ENCODE assay signal across 1 cellular context in the genomic region with DNA sequence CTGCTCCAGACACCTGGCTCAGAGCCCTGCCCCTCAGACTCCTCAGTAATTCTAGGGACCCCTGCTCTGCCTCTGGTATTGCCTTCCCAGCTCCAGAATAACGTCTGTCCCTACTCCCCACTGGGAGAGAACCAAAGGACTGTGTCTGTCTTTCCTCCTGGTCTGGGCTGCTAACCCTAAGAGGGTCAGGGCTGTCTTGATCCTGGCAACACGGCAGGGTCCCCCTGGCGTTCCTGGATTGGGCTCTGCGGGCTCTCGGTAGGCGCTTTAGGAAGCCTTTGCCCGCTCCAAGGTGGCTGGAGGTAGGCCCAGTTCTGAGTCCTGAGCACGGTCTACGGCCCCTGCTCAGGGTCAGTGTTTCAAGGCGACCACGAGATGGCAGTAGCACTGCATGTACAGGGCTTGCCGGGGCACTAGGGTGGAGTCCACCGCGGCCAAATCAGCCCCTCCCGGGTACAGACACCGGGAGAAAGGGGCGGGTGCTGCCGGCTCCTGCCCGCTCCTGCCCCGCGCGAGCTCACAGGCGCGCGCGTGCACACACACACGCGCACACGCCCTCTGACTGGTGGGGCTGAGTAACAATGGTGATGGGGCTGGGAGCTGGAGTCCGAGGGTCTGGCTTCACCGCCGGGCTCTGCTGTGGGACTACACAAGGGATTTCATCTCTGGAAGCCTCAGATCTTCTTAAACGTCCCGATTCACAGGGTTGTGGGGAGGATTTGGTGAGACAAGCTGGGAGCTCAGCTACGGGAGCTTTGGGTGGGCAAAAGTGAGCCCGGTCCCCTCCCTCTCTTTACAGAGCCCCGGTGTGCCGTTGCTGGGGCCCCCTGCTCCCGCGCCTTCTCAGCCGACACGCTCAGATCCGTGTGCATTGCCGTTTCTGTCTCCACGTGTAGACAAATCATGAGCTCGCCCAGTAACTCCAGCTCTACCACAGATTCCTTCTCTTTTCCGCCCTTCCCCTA.
TF ChIP-seq lines count a peak whose summit lies in the region.

No MANE protein-coding gene starts in this region.

TF ChIP-seq in HepG2, 621 proteins besides CTCF, POLR2A, EP300 and RAD21 (continued from another document and continues in another):
- TF ChIP-seq PCBP1 (IDR thresholded peaks at IDR 0.05; ENCODE audit: borderline replicate concordance, low read depth, low read length) (no peak), ZNF557 (CRISPR knock-in tag; IDR thresholded peaks at IDR 0.05) (peak; percentile 52; the same call in 1 of the 2 replicates), SCMH1 (CRISPR knock-in tag; IDR thresholded peaks at IDR 0.05; ENCODE audit: borderline replicate concordance) (no peak), MEIS2 (CRISPR knock-in tag; IDR thresholded peaks at IDR 0.05) (no peak), ZZZ3 (CRISPR knock-in tag; IDR thresholded peaks at IDR 0.05; ENCODE audit: borderline replicate concordance) (0 out of 2 replicates have a peak, but pooled peaks have one; percentile 46), ZNF17 (CRISPR knock-in tag; IDR thresholded peaks at IDR 0.05) (no peak), ZC3H4 (CRISPR knock-in tag; IDR thresholded peaks at IDR 0.05; ENCODE audit: borderline replicate concordance) (no peak), ZBTB1 (CRISPR knock-in tag; IDR thresholded peaks at IDR 0.05; ENCODE audit: borderline replicate concordance) (no peak), TCF7L2 (IDR thresholded peaks at IDR 0.05; ENCODE audit: low read depth, low read length) (no peak), SIN3A (IDR thresholded peaks at IDR 0.05; ENCODE audit: borderline replicate concordance, low read depth, low read length) (peak; percentile 53; the same call in 1 of the 2 replicates), ZNF773 (CRISPR knock-in tag; IDR thresholded peaks at IDR 0.05; ENCODE audit: borderline replicate concordance) (peak; percentile 11; the same call in 1 of the 2 replicates), ZNF562 (CRISPR knock-in tag; IDR thresholded peaks at IDR 0.05; ENCODE audit: borderline replicate concordance) (no peak), ZNF124 (CRISPR knock-in tag; IDR thresholded peaks at IDR 0.05) (no peak), KLF9 (CRISPR knock-in tag; IDR thresholded peaks at IDR 0.05; ENCODE audit: low read depth) (peak; percentile 50; the same call in 1 of the 2 replicates), ZNF713 (CRISPR knock-in tag; IDR thresholded peaks at IDR 0.05) (no peak), SAP130 (CRISPR knock-in tag; IDR thresholded peaks at IDR 0.05; ENCODE audit: low read depth) (peak; percentile 75), SALL2 (CRISPR knock-in tag; IDR thresholded peaks at IDR 0.05) (peak; percentile 37; the same call in 1 of the 2 replicates), RXRB (CRISPR knock-in tag; IDR thresholded peaks at IDR 0.05; ENCODE audit: borderline replicate concordance) (peak; percentile 64; the same call in 1 of the 2 replicates), HHEX (CRISPR knock-in tag; IDR thresholded peaks at IDR 0.05) (no peak), NAIF1 (CRISPR knock-in tag; IDR thresholded peaks at IDR 0.05; ENCODE audit: borderline replicate concordance) (no peak), IKZF1 (IDR thresholded peaks at IDR 0.05) (no peak), ZNF121 (CRISPR knock-in tag; IDR thresholded peaks at IDR 0.05) (no peak), ZNF460 (CRISPR knock-in tag; IDR thresholded peaks at IDR 0.05; ENCODE audit: borderline replicate concordance) (no peak), RORA (CRISPR knock-in tag; IDR thresholded peaks at IDR 0.05) (no peak), HOXA3 (CRISPR knock-in tag; IDR thresholded peaks at IDR 0.05) (peak; percentile 72), ZNF615 (CRISPR knock-in tag; IDR thresholded peaks at IDR 0.05; ENCODE audit: borderline replicate concordance) (no peak), TMF1 (CRISPR knock-in tag; IDR thresholded peaks at IDR 0.05; ENCODE audit: low read depth) (no peak), AKAP8 (CRISPR knock-in tag; IDR thresholded peaks at IDR 0.05) (peak; percentile 76; the same call in 1 of the 2 replicates)
- TF ChIP-seq, protein P1, sequence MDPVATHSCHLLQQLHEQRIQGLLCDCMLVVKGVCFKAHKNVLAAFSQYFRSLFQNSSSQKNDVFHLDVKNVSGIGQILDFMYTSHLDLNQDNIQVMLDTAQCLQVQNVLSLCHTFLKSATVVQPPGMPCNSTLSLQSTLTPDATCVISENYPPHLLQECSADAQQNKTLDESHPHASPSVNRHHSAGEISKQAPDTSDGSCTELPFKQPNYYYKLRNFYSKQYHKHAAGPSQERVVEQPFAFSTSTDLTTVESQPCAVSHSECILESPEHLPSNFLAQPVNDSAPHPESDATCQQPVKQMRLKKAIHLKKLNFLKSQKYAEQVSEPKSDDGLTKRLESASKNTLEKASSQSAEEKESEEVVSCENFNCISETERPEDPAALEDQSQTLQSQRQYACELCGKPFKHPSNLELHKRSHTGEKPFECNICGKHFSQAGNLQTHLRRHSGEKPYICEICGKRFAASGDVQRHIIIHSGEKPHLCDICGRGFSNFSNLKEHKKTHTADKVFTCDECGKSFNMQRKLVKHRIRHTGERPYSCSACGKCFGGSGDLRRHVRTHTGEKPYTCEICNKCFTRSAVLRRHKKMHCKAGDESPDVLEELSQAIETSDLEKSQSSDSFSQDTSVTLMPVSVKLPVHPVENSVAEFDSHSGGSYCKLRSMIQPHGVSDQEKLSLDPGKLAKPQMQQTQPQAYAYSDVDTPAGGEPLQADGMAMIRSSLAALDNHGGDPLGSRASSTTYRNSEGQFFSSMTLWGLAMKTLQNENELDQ (CRISPR knock-in tag; IDR thresholded peaks at IDR 0.05; ENCODE audit: borderline replicate concordance) = peak; percentile 78; the same call in 1 of the 2 replicates
- TF ChIP-seq, protein P2, sequence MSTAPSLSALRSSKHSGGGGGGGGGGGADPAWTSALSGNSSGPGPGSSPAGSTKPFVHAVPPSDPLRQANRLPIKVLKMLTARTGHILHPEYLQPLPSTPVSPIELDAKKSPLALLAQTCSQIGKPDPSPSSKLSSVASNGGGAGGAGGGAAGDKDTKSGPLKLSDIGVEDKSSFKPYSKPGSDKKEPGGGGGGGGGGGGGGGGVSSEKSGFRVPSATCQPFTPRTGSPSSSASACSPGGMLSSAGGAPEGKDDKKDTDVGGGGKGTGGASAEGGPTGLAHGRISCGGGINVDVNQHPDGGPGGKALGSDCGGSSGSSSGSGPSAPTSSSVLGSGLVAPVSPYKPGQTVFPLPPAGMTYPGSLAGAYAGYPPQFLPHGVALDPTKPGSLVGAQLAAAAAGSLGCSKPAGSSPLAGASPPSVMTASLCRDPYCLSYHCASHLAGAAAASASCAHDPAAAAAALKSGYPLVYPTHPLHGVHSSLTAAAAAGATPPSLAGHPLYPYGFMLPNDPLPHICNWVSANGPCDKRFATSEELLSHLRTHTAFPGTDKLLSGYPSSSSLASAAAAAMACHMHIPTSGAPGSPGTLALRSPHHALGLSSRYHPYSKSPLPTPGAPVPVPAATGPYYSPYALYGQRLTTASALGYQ (CRISPR knock-in tag; IDR thresholded peaks at IDR 0.05) = peak; percentile 53; the same call in 1 of the 2 replicates
- TF ChIP-seq, protein P3, sequence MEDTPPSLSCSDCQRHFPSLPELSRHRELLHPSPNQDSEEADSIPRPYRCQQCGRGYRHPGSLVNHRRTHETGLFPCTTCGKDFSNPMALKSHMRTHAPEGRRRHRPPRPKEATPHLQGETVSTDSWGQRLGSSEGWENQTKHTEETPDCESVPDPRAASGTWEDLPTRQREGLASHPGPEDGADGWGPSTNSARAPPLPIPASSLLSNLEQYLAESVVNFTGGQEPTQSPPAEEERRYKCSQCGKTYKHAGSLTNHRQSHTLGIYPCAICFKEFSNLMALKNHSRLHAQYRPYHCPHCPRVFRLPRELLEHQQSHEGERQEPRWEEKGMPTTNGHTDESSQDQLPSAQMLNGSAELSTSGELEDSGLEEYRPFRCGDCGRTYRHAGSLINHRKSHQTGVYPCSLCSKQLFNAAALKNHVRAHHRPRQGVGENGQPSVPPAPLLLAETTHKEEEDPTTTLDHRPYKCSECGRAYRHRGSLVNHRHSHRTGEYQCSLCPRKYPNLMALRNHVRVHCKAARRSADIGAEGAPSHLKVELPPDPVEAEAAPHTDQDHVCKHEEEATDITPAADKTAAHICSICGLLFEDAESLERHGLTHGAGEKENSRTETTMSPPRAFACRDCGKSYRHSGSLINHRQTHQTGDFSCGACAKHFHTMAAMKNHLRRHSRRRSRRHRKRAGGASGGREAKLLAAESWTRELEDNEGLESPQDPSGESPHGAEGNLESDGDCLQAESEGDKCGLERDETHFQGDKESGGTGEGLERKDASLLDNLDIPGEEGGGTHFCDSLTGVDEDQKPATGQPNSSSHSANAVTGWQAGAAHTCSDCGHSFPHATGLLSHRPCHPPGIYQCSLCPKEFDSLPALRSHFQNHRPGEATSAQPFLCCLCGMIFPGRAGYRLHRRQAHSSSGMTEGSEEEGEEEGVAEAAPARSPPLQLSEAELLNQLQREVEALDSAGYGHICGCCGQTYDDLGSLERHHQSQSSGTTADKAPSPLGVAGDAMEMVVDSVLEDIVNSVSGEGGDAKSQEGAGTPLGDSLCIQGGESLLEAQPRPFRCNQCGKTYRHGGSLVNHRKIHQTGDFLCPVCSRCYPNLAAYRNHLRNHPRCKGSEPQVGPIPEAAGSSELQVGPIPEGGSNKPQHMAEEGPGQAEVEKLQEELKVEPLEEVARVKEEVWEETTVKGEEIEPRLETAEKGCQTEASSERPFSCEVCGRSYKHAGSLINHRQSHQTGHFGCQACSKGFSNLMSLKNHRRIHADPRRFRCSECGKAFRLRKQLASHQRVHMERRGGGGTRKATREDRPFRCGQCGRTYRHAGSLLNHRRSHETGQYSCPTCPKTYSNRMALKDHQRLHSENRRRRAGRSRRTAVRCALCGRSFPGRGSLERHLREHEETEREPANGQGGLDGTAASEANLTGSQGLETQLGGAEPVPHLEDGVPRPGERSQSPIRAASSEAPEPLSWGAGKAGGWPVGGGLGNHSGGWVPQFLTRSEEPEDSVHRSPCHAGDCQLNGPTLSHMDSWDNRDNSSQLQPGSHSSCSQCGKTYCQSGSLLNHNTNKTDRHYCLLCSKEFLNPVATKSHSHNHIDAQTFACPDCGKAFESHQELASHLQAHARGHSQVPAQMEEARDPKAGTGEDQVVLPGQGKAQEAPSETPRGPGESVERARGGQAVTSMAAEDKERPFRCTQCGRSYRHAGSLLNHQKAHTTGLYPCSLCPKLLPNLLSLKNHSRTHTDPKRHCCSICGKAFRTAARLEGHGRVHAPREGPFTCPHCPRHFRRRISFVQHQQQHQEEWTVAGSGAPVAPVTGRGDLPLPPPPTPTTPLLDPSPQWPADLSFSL (CRISPR knock-in tag; IDR thresholded peaks at IDR 0.05) = no peak
- TF ChIP-seq, protein P4, sequence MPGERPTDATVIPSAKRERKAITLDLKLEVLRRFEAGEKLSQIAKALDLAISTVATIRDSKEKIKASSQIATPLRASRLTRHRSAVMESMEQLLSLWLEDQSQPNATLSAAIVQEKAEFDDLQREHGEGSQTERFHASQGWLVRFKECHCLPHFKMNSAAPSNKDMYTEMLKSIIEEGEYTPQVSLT (CRISPR knock-in tag; IDR thresholded peaks at IDR 0.05; ENCODE audit: borderline replicate concordance, low read depth) = no peak
- TF ChIP-seq, protein P5, sequence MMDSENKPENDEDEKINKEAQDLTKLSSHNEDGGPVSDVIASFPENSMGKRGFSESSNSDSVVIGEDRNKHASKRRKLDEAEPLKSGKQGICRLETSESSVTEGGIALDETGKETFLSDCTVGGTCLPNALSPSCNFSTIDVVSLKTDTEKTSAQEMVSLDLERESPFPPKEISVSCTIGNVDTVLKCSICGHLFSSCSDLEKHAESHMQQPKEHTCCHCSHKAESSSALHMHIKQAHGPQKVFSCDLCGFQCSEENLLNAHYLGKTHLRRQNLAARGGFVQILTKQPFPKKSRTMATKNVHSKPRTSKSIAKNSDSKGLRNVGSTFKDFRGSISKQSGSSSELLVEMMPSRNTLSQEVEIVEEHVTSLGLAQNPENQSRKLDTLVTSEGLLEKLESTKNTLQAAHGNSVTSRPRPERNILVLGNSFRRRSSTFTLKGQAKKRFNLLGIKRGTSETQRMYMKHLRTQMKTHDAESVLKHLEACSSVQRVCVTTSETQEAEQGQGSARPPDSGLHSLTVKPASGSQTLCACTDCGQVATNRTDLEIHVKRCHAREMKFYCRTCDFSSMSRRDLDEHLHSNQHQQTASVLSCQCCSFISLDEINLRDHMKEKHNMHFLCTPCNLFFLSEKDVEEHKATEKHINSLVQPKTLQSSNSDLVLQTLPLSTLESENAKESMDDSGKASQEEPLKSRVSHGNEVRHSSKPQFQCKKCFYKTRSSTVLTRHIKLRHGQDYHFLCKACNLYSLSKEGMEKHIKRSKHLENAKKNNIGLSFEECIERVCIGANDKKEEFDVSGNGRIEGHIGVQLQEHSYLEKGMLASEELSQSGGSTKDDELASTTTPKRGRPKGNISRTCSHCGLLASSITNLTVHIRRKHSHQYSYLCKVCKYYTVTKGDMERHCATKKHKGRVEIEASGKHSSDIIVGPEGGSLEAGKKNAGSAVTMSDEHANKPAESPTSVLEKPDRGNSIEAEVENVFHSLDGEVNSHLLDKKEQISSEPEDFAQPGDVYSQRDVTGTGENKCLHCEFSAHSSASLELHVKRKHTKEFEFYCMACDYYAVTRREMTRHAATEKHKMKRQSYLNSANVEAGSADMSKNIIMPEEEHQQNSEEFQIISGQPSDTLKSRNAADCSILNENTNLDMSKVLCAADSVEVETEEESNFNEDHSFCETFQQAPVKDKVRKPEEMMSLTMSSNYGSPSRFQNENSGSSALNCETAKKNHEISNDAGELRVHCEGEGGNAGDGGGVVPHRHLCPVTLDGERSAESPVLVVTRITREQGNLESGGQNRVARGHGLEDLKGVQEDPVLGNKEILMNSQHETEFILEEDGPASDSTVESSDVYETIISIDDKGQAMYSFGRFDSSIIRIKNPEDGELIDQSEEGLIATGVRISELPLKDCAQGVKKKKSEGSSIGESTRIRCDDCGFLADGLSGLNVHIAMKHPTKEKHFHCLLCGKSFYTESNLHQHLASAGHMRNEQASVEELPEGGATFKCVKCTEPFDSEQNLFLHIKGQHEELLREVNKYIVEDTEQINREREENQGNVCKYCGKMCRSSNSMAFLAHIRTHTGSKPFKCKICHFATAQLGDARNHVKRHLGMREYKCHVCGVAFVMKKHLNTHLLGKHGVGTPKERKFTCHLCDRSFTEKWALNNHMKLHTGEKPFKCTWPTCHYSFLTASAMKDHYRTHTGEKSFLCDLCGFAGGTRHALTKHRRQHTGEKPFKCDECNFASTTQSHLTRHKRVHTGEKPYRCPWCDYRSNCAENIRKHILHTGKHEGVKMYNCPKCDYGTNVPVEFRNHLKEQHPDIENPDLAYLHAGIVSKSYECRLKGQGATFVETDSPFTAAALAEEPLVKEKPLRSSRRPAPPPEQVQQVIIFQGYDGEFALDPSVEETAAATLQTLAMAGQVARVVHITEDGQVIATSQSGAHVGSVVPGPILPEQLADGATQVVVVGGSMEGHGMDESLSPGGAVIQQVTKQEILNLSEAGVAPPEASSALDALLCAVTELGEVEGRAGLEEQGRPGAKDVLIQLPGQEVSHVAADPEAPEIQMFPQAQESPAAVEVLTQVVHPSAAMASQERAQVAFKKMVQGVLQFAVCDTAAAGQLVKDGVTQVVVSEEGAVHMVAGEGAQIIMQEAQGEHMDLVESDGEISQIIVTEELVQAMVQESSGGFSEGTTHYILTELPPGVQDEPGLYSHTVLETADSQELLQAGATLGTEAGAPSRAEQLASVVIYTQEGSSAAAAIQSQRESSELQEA (CRISPR knock-in tag; IDR thresholded peaks at IDR 0.05; ENCODE audit: not compliant biosample characterization) = no peak
